9 cellular contexts compared by ENCODE assay signal in the genomic region with DNA sequence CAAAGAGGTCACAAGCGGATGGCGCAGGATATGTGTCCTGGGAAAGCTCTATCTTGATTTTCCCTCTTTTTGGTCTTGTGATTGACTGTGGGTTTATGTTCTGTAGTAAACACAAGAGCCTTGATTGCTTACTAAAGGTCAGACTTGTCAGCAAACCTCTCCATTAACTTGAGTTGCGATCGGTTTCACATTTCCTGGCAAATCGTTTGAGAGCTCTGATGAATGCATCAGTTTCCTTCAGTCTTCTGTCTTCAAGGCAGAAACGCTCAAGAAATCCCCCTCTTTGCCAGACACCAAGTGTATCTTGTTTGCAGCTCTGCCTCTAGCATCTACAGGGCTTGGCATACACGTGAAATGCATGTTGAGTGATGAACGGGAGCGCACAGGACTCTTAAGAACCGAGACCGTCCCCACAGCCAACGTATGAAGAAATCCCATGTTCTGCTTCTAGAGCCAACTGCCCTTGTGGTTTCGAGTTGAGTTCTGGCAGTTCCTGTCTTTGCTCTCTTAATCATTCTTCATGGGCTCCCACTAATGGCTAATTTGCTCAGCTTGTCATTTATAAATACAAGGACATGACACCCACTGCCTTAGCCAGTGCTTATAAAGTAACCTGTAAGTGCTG.
DNase-seq lines count a peak whose midpoint lies in the region; ATAC-seq and TF ChIP-seq lines count a peak whose summit lies in the region.
"Had no signal": no experiment of that assay in that cellular context is flagged by ENCODE, and none has a peak within 500 bp of the region (broad histone marks: within the 10 kb centered on the region; RNA-seq: fewer than 3 reads in every experiment).

No MANE protein-coding gene starts in this region.

- H3K27me3 ChIP-seq in GM06990 (replicated peaks; ENCODE audit: control insufficient read depth, insufficient read depth, low read length) (no peaks in the 10 kb centered on the region), skeletal muscle satellite cell (ENCODE audit: control insufficient read depth, insufficient read depth, low read length) (no peaks in the 10 kb centered on the region)
- H3K27me3 ChIP-seq: hepatocyte had no signal

- H3K9me3 ChIP-seq in skeletal muscle satellite cell (replicated peaks; ENCODE audit: low read length), result peaks cover 4% of the 10 kb centered on the region

- DNase-seq in GM06990 (ENCODE audit: extremely low read depth, insufficient read length) (no peak), NCI-H510A treated with DMSO at 0.1 percent for 48 hours (lab: John Stamatoyannopoulos, UW) (peak; percentile 77), fibroblast of gingiva (ENCODE audit: low read depth) (peak; percentile 92), OCI-M1 (lab: John Stamatoyannopoulos, UW) (no peak)
- DNase-seq in activated naive CD4-positive, alpha-beta T cell (lab: John Stamatoyannopoulos, UW), result no peak

- no peaks in the 10 kb centered on the region for H3K36me3 ChIP-seq in GM06990 (ENCODE audit: control insufficient read depth, insufficient read depth, low read length)
- no peaks in the 10 kb centered on the region for H3K36me3 ChIP-seq in skeletal muscle satellite cell (ENCODE audit: insufficient read depth, low read length)

- H3K4me2 ChIP-seq in skeletal muscle satellite cell (ENCODE audit: low read length), result peak overlapping the region; percentile 74
- H3K4me2 ChIP-seq: hepatocyte had no signal

- TF ChIP-seq CTCF in GM06990 (IDR thresholded peaks at IDR 0.05; ENCODE audit: insufficient read depth, low read length, poor library complexity, severe bottlenecking), result no peak

- peaks cover 19% of the 10 kb centered on the region for H3K4me1 ChIP-seq in skeletal muscle satellite cell (ENCODE audit: control insufficient read depth, insufficient read depth, low read length)

- no peak for ATAC-seq in GM19463 (IDR thresholded peaks at IDR 0.05; ENCODE audit: unreplicated experiment)
- no peak for ATAC-seq in GM19452 (IDR thresholded peaks at IDR 0.05; ENCODE audit: unreplicated experiment)

- H3K9ac ChIP-seq in skeletal muscle satellite cell (ENCODE audit: low read depth, low read length), result no peak overlapping the region

- H3K4me3 ChIP-seq in GM06990 (replicated peaks; ENCODE audit: low read depth, low read length), result peak overlapping the region; percentile 11
- H3K4me3 ChIP-seq in skeletal muscle satellite cell (ENCODE audit: low read length), result peak overlapping the region; percentile 33
- H3K4me3 ChIP-seq: hepatocyte had no signal

Comparison
In these comparisons a context has a peak if more than half of its experiments do, and no peak if none do; other contexts are left out.
1. DNase-seq: peak in NCI-H510A treated with DMSO at 0.1 percent for 48 hours (single experiment) and fibroblast of gingiva (single experiment); none in GM06990 (single experiment), OCI-M1 (single experiment) and activated naive CD4-positive, alpha-beta T cell (0 of 4).